In genomic region chr1:143884532-143884931, GRCh38 we compare ENCODE assay signal across 8 cellular contexts.
DNase-seq lines count a peak whose midpoint lies in the region; ATAC-seq and TF ChIP-seq lines count a peak whose summit lies in the region.
"Not testable (repeated sequence)": the region's sequence is repeated elsewhere in the genome, so short reads cannot be mapped to it uniquely, and the experiment has no call there.

No MANE protein-coding gene starts in this region.

- TF ChIP-seq CTCF in A673 (conservative IDR thresholded peaks at IDR 0.05; ENCODE audit: low read depth, low read length) (peak; percentile 29), left lung (IDR thresholded peaks at IDR 0.05) (peak; percentile 31 to 40)
- not testable (repeated sequence) for TF ChIP-seq CTCF in breast epithelium (IDR thresholded peaks at IDR 0.05)

- not testable (repeated sequence) for H3K36me3 ChIP-seq in A673 (ENCODE audit: insufficient read depth, low read length, poor library complexity, severe bottlenecking); breast epithelium; left lung

- not testable (repeated sequence) for DNase-seq in A673 (ENCODE audit: low spot score); breast epithelium (ENCODE audit: low spot score in 2 of 2)
- DNase-seq in activated CD8-positive, alpha-beta memory T cell treated with anti-CD3 and anti-CD28 coated beads for 24 hours = peak; percentile 84
- DNase-seq in left lung = peak; percentile 33 to 38
- DNase-seq in stimulated activated CD4-positive, alpha-beta T cell treated with anti-CD3 and anti-CD28 coated beads, Interleukin-15, amount 100 ng/mL, for 24 hours = peak; percentile 58

- peak; percentile 3; the same call in 1 of the 2 replicates for TF ChIP-seq RAD21 in Ishikawa (IDR thresholded peaks at IDR 0.05; ENCODE audit: low read depth)

- not testable (repeated sequence) for H3K4me1 ChIP-seq in A673 (ENCODE audit: insufficient read depth, low read length, poor library complexity, severe bottlenecking); breast epithelium; left lung

- H3K4me3 ChIP-seq in A673 (ENCODE audit: low read depth, low read length, poor library complexity, severe bottlenecking) = peak overlapping the region; percentile 34
- H3K4me3 ChIP-seq in breast epithelium = peak overlapping the region in 2 of 3 donors; percentile 32 to 59
- not testable (repeated sequence) for H3K4me3 ChIP-seq in left lung

- ATAC-seq in GM19351 (IDR thresholded peaks at IDR 0.05; ENCODE audit: unreplicated experiment) = peak; percentile 74
- ATAC-seq in HG02840 (IDR thresholded peaks at IDR 0.05; ENCODE audit: low FRiP score, unreplicated experiment) = peak; percentile 81
- peak; percentile 95 for ATAC-seq in left lung

- H3K27ac ChIP-seq in A673 (ENCODE audit: low read depth, low read length, poor library complexity, severe bottlenecking); breast epithelium; left lung: not testable (repeated sequence)

- TF ChIP-seq POLR2A in breast epithelium (IDR thresholded peaks at IDR 0.05) = not testable (repeated sequence)

- intact Hi-C loops in A673 (cut with micrococcal nuclease; ENCODE audit: unreplicated experiment); breast epithelium (cut with DNase I; ENCODE audit: low total_unique reads); left lung (cut with DNase I): not testable (repeated sequence)

- CTCF ChIA-PET in A673 (lab: Charles Lee) = not testable (repeated sequence)

- not testable (repeated sequence) for H3K27me3 ChIP-seq in A673 (replicated peaks; ENCODE audit: insufficient read depth, low read depth, low read length, poor library complexity); breast epithelium; left lung

- TF ChIP-seq EP300 in Ishikawa (IDR thresholded peaks at IDR 0.05; ENCODE audit: borderline replicate concordance) = not testable (repeated sequence)

- POLR2A ChIA-PET in A673 (lab: Charles Lee; ENCODE audit: low non-redundant PET) = not testable (repeated sequence)

- BruUV-seq in A673 (replicated peaks; lab: Mats Ljungman, UMichigan) = not testable (repeated sequence)

- H3K9me3 ChIP-seq in A673 (ENCODE audit: low read depth, low read length, poor library complexity, severe bottlenecking); breast epithelium; left lung: not testable (repeated sequence)
